8 cellular contexts compared by ENCODE assay signal in genomic region chr2:19868224-19868623, GRCh38. TPM values are rescaled to one million over a fixed set of nuclear protein-coding genes. Genes with fewer than 3 reads are reported as not detected.
A peak's percentile ranks its signal among the peaks of the same experiment; 100 is the strongest.
DNase-seq lines count a peak whose midpoint lies in the region; ATAC-seq, FAIRE-seq and TF ChIP-seq lines count a peak whose summit lies in the region.
"Had no signal": no experiment of that assay in that cellular context is flagged by ENCODE, and none has a peak within 500 bp of the region (broad histone marks: within the 10 kb centered on the region; RNA-seq: fewer than 3 reads in every experiment).

No MANE protein-coding gene starts in this region.

- DNase-seq in Karpas-422 (no peak), fibroblast of mammary gland (ENCODE audit: low read depth) (no peak), small intestine (no peak), activated gamma-delta T cell treated with Interleukin-2 at 50 U/mL for 16 hours (no peak), A172 (ENCODE audit: low spot score) (no peak)

- peak overlapping the region; percentile 75 for H3K4me2 ChIP-seq in Karpas-422 (ENCODE audit: low read depth, low read length, poor library complexity, severe bottlenecking)

- H3K27ac ChIP-seq in Karpas-422 (ENCODE audit: low read length), result no peak overlapping the region
- H3K27ac ChIP-seq in small intestine (ENCODE audit: low read depth in 1 of 2, low read length in 1 of 2), result no peak overlapping the region

- WGBS in small intestine, 3 donors, result 60 to 67% (median 61%) methylated on average over 7 of the region's 7 CpGs

- no peaks in the 10 kb centered on the region for H4K20me1 ChIP-seq in Karpas-422 (ENCODE audit: insufficient read depth, low read depth, low read length)

- no peak for FAIRE-seq in small intestine (lab: Jason Lieb, UNC)

- H3K4me3 ChIP-seq in Karpas-422 (ENCODE audit: low read length), result peak overlapping the region; percentile 64
- peak overlapping the region; percentile 49 for H3K4me3 ChIP-seq in fibroblast of mammary gland (ENCODE audit: control insufficient read depth, low read depth, low read length)
- peak overlapping the region; percentile 42 to 58 for H3K4me3 ChIP-seq in small intestine (ENCODE audit: low read depth in 1 of 2, low read length in 2 of 2)

- TF ChIP-seq CTCF in fibroblast of mammary gland (conservative IDR thresholded peaks at IDR 0.05; ENCODE audit: control insufficient read depth, insufficient read depth, low read depth, low read length), result no peak

- peaks cover 15% of the 10 kb centered on the region for H3K4me1 ChIP-seq in Karpas-422 (ENCODE audit: low read length)
- H3K4me1 ChIP-seq in small intestine (ENCODE audit: control insufficient read depth in 2 of 2, insufficient read depth in 1 of 2, low read depth in 1 of 2, low read length in 1 of 2), result no peaks in the 10 kb centered on the region

- no peaks in the 10 kb centered on the region for H3K27me3 ChIP-seq in Karpas-422 (ENCODE audit: low read length)
- H3K27me3 ChIP-seq in small intestine (ENCODE audit: control insufficient read depth in 2 of 2, insufficient read depth in 2 of 2, low read length in 2 of 2), result no peaks in the 10 kb centered on the region

- H3K9me2 ChIP-seq in Karpas-422 (replicated peaks; ENCODE audit: insufficient read depth, low read length), result no peaks in the 10 kb centered on the region

- H3K9ac ChIP-seq in Karpas-422 (ENCODE audit: low read length), result peak overlapping the region; percentile 61

- H3K9me3 ChIP-seq in Karpas-422 (ENCODE audit: low read length) (no peaks in the 10 kb centered on the region), small intestine (ENCODE audit: control insufficient read depth, low read depth) (no peaks in the 10 kb centered on the region)

- no peaks in the 10 kb centered on the region for H3K36me3 ChIP-seq in Karpas-422 (ENCODE audit: insufficient read depth, low read length)
- H3K36me3 ChIP-seq in small intestine (ENCODE audit: control insufficient read depth in 2 of 2, insufficient read depth in 2 of 2, low read length in 2 of 2), result no peaks in the 10 kb centered on the region

- ATAC-seq in GM19351 (IDR thresholded peaks at IDR 0.05; ENCODE audit: unreplicated experiment) (peak; percentile 26), GM19397 (IDR thresholded peaks at IDR 0.05; ENCODE audit: unreplicated experiment) (no peak)
- ATAC-seq: HCT116 had no signal

- no peaks in the 10 kb centered on the region for H3K79me2 ChIP-seq in Karpas-422 (ENCODE audit: low read length)

- peak overlapping the region; percentile 94; the same call in 1 of the 2 replicates for H2AFZ ChIP-seq in Karpas-422 (ENCODE audit: low read length)

RNA-seq across cellular contexts. Expression of gene TTC32, which starts 33.6 kb away (rescaled TPM):
- total RNA-seq in Karpas-422 (2014; rRNA removed; shearing (Covaris generic); ENCODE audit: low replicate concordance), result 16.8 and 17.9 TPM in 2 replicates
- 10 to 100 TPM; 11.6 to 20.8 (median 15.7) TPM for polyA plus RNA-seq in small intestine
- total RNA-seq in A172 (2014; rRNA removed; shearing (Covaris generic)), result 4.2 and 10.6 TPM in 2 replicates
